12 cellular contexts compared by ENCODE assay signal in the genomic region with DNA sequence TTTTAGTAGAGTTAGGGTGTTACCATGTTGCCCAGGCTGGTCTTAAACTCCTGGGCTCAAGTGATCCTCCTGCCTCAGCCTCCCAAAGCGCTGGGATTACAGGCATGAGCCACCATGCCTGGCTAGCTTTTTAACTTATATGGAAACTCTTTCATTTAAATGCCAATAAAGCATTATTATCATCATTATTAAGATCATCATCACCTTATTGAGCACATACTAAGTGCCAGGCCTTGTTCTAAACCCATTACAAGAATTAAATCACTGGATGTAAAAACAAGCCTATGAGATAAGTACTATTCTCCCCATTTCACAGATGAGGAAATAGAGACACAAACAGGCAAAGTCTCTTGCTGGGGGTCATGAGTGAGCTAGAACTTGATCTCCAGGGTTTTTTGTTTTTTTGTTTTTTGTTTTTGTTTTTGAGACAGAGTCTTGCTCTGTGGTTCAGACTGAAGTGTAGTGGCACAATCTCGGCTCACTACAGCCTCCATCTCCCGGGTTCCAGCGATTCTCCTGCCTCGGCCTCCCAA. TPM values are rescaled to one million over a fixed set of nuclear protein-coding genes. Genes with fewer than 3 reads are reported as not detected.
DNase-seq lines count a peak whose midpoint lies in the region; ATAC-seq and TF ChIP-seq lines count a peak whose summit lies in the region.
"Had no signal": no experiment of that assay in that cellular context is flagged by ENCODE, and none has a peak within 500 bp of the region (broad histone marks: within the 10 kb centered on the region; RNA-seq: fewer than 3 reads in every experiment).

No MANE protein-coding gene starts in this region.

- DNase-seq in CD14-positive monocyte (ENCODE audit: low spot score) (no peak), GM12865 (ENCODE audit: low read depth) (no peak), NCI-H446 (lab: John Stamatoyannopoulos, UW) (no peak)
- no peak for DNase-seq in activated naive CD4-positive, alpha-beta T cell treated with anti-CD3 and anti-CD28 coated beads, Interleukin-2, amount 50 U/mL, for 72 hours (ENCODE audit: low spot score in 2 of 2)
- no peak for DNase-seq in natural killer cell treated with Interleukin-12 subunit alpha and Interleukin-12 subunit beta and Interleukin-15 and Interleukin-18, amount 100 ng/mL, for 72 hours (ENCODE audit: low spot score)
- DNase-seq: mesenchymal stem cell, NCI-H774 had no signal

- peak overlapping the region; percentile 89 to 99 (median 97) for H3K27ac Mint-ChIP-seq in CD14-positive monocyte
- H3K27ac Mint-ChIP-seq in activated naive CD4-positive, alpha-beta T cell treated with anti-CD3 and anti-CD28 coated beads, Interleukin-2, amount 50 U/mL, for 72 hours, result peak overlapping the region; percentile 95 to 99
- H3K27ac Mint-ChIP-seq in natural killer cell treated with Interleukin-12 subunit alpha and Interleukin-12 subunit beta and Interleukin-15 and Interleukin-18, amount 100 ng/mL, for 72 hours, result peak overlapping the region; percentile 99

- H3K4me3 Mint-ChIP-seq in CD14-positive monocyte, result peak overlapping the region; percentile 98 to 99
- peak overlapping the region; percentile 99 for H3K4me3 Mint-ChIP-seq in natural killer cell treated with Interleukin-12 subunit alpha and Interleukin-12 subunit beta and Interleukin-15 and Interleukin-18, amount 100 ng/mL, for 72 hours

- H3K4me1 Mint-ChIP-seq in CD14-positive monocyte, result peaks cover 55% of the 10 kb centered on the region
- H3K4me1 Mint-ChIP-seq in natural killer cell treated with Interleukin-12 subunit alpha and Interleukin-12 subunit beta and Interleukin-15 and Interleukin-18, amount 100 ng/mL, for 72 hours (ENCODE audit: low read depth in 2 of 2), result peaks cover 39% of the 10 kb centered on the region in 2 donors

- no peak for ATAC-seq in activated naive CD4-positive, alpha-beta T cell treated with anti-CD3 and anti-CD28 coated beads, Interleukin-2, amount 50 U/mL, for 72 hours
- no peak for ATAC-seq in natural killer cell treated with Interleukin-12 subunit alpha and Interleukin-12 subunit beta and Interleukin-15 and Interleukin-18, amount 100 ng/mL, for 72 hours
- no peak for ATAC-seq in GM18511 (IDR thresholded peaks at IDR 0.05; ENCODE audit: unreplicated experiment)
- no peak for ATAC-seq in HG02840 (IDR thresholded peaks at IDR 0.05; ENCODE audit: low FRiP score, unreplicated experiment)
- ATAC-seq in HG03025 (IDR thresholded peaks at IDR 0.05; ENCODE audit: low FRiP score, unreplicated experiment), result no peak

- H3K4me3 ChIP-seq in GM12865 (ENCODE audit: low read depth, low read length), result peak overlapping the region; percentile 98

- H3K9me3 Mint-ChIP-seq in CD14-positive monocyte, result peaks cover 0 to 7% (median 4%) of the 10 kb centered on the region in 7 donors
- no peaks in the 10 kb centered on the region for H3K9me3 Mint-ChIP-seq in activated naive CD4-positive, alpha-beta T cell treated with anti-CD3 and anti-CD28 coated beads, Interleukin-2, amount 50 U/mL, for 72 hours
- H3K9me3 Mint-ChIP-seq in natural killer cell treated with Interleukin-12 subunit alpha and Interleukin-12 subunit beta and Interleukin-15 and Interleukin-18, amount 100 ng/mL, for 72 hours, result no peaks in the 10 kb centered on the region

- peaks cover 0 to 3% (median 2%) of the 10 kb centered on the region in 3 donors for H3K27me3 Mint-ChIP-seq in CD14-positive monocyte (ENCODE audit: low read depth in 3 of 3)
- H3K27me3 Mint-ChIP-seq in natural killer cell treated with Interleukin-12 subunit alpha and Interleukin-12 subunit beta and Interleukin-15 and Interleukin-18, amount 100 ng/mL, for 72 hours, result no peaks in the 10 kb centered on the region

- TF ChIP-seq CTCF in CD14-positive monocyte (IDR thresholded peaks at IDR 0.05) (no peak), GM12865 (IDR thresholded peaks at IDR 0.05; ENCODE audit: insufficient read depth, low read depth, low read length, missing control alignments) (no peak)

- peaks cover 26 to 40% of the 10 kb centered on the region in 2 donors for H3K36me3 Mint-ChIP-seq in CD14-positive monocyte
- H3K36me3 Mint-ChIP-seq in activated naive CD4-positive, alpha-beta T cell treated with anti-CD3 and anti-CD28 coated beads, Interleukin-2, amount 50 U/mL, for 72 hours, result peaks cover 17 to 37% of the 10 kb centered on the region in 2 donors
- H3K36me3 Mint-ChIP-seq in natural killer cell treated with Interleukin-12 subunit alpha and Interleukin-12 subunit beta and Interleukin-15 and Interleukin-18, amount 100 ng/mL, for 72 hours, result no peaks in the 10 kb centered on the region

- intact Hi-C loops in CD14-positive monocyte (cut with micrococcal nuclease), result no loop called here

RNA-seq across cellular contexts. Expression of gene GMFG, which starts 1.3 kb away (rescaled TPM):
- polyA plus RNA-seq in CD14-positive monocyte, result 1,000 to 10,000 TPM; 1,536 to 1,874 TPM
- total RNA-seq in activated naive CD4-positive, alpha-beta T cell treated with anti-CD3 and anti-CD28 coated beads, Interleukin-2, amount 50 U/mL, for 72 hours, result 100 to 1,000 TPM; 315 to 372 TPM
- 100 to 1,000 TPM; 185 to 242 TPM for total RNA-seq in natural killer cell treated with Interleukin-12 subunit alpha and Interleukin-12 subunit beta and Interleukin-15 and Interleukin-18, amount 100 ng/mL, for 72 hours

RNA-seq across cellular contexts. Expression of gene SAMD4B, which starts 7.7 kb away (rescaled TPM):
- polyA plus RNA-seq in CD14-positive monocyte, result 1 to 10 TPM; 4.5 to 5.6 TPM
- 10 to 100 TPM; 42.1 to 56.1 TPM for total RNA-seq in activated naive CD4-positive, alpha-beta T cell treated with anti-CD3 and anti-CD28 coated beads, Interleukin-2, amount 50 U/mL, for 72 hours
- 10 to 100 TPM; 81.4 to 95.5 TPM for total RNA-seq in natural killer cell treated with Interleukin-12 subunit alpha and Interleukin-12 subunit beta and Interleukin-15 and Interleukin-18, amount 100 ng/mL, for 72 hours

RNA-seq across cellular contexts. Expression of gene LRFN1, which starts 13.8 kb away (rescaled TPM):
- 1 to 10 TPM; 1.1 to 1.9 TPM for polyA plus RNA-seq in CD14-positive monocyte
- total RNA-seq in activated naive CD4-positive, alpha-beta T cell treated with anti-CD3 and anti-CD28 coated beads, Interleukin-2, amount 50 U/mL, for 72 hours, result 10 to 100 TPM in 1 of 2 donors, 1 to 10 TPM in 1; 5.3 to 11.2 TPM
- 1 to 10 TPM; 2.3 to 4.9 TPM for total RNA-seq in natural killer cell treated with Interleukin-12 subunit alpha and Interleukin-12 subunit beta and Interleukin-15 and Interleukin-18, amount 100 ng/mL, for 72 hours

RNA-seq across cellular contexts. Expression of gene IFNL1, which starts 38.3 kb away (rescaled TPM):
- not detected for polyA plus RNA-seq in CD14-positive monocyte
- 1 to 10 TPM in 1 of 2 donors, not detected in 1; 1.8 TPM for total RNA-seq in activated naive CD4-positive, alpha-beta T cell treated with anti-CD3 and anti-CD28 coated beads, Interleukin-2, amount 50 U/mL, for 72 hours
- under 1 TPM in 1 of 2 donors, not detected in 1; 0.36 TPM for total RNA-seq in natural killer cell treated with Interleukin-12 subunit alpha and Interleukin-12 subunit beta and Interleukin-15 and Interleukin-18, amount 100 ng/mL, for 72 hours
- total RNA-seq: cardiac septum had no signal
- polyA plus RNA-seq: esophagus had no signal

RNA-seq across cellular contexts. Expression of gene PAF1, which starts 56.4 kb away (rescaled TPM):
- polyA plus RNA-seq in CD14-positive monocyte, result 10 to 100 TPM; 22.7 to 25.2 TPM
- 10 to 100 TPM; 42.2 to 58.2 TPM for total RNA-seq in activated naive CD4-positive, alpha-beta T cell treated with anti-CD3 and anti-CD28 coated beads, Interleukin-2, amount 50 U/mL, for 72 hours
- 10 to 100 TPM; 38.1 to 39.2 TPM for total RNA-seq in natural killer cell treated with Interleukin-12 subunit alpha and Interleukin-12 subunit beta and Interleukin-15 and Interleukin-18, amount 100 ng/mL, for 72 hours
